20 cellular contexts compared by ENCODE assay signal in genomic region chr15:85498471-85498870, GRCh38.
DNase-seq lines count a peak whose midpoint lies in the region; ATAC-seq and TF ChIP-seq lines count a peak whose summit lies in the region.
"Had no signal": no experiment of that assay in that cellular context is flagged by ENCODE, and none has a peak within 500 bp of the region (broad histone marks: within the 10 kb centered on the region; RNA-seq: fewer than 3 reads in every experiment).

No MANE protein-coding gene starts in this region.

- H3K27ac Mint-ChIP-seq in GM23338 (no peak overlapping the region), WTC11 (peak overlapping the region; percentile 8; the same call in 1 of the 2 replicates), nephron (peak overlapping the region; percentile 35 to 95 (median 70))
- no peak overlapping the region for H3K27ac Mint-ChIP-seq in natural killer cell treated with Interleukin-12 subunit alpha and Interleukin-12 subunit beta and Interleukin-15 and Interleukin-18, amount 100 ng/mL, for 72 hours
- H3K27ac Mint-ChIP-seq: HFFc6 had no signal

- intact Hi-C loops in posterior cingulate gyrus (cut with DNase I), result no loop called here

- peaks cover 73% of the 10 kb centered on the region for H3K79me2 ChIP-seq in GM23338 (replicated peaks; ENCODE audit: insufficient read depth)

- H3K27ac ChIP-seq in GM23338 (ENCODE audit: low read depth), result no peak overlapping the region

- H3K27me3 Mint-ChIP-seq in GM23338 (ENCODE audit: insufficient read depth, low read depth, poor library complexity) (peaks cover 2% of the 10 kb centered on the region), WTC11 (ENCODE audit: low read depth) (no peaks in the 10 kb centered on the region), nephron (ENCODE audit: low read depth) (no peaks in the 10 kb centered on the region)
- H3K27me3 Mint-ChIP-seq in natural killer cell treated with Interleukin-12 subunit alpha and Interleukin-12 subunit beta and Interleukin-15 and Interleukin-18, amount 100 ng/mL, for 72 hours, result no peaks in the 10 kb centered on the region

- peaks cover 67% of the 10 kb centered on the region for H3K4me1 Mint-ChIP-seq in GM23338
- peaks cover 70% of the 10 kb centered on the region for H3K4me1 Mint-ChIP-seq in WTC11
- H3K4me1 Mint-ChIP-seq in nephron, result peaks cover 87% of the 10 kb centered on the region
- H3K4me1 Mint-ChIP-seq in natural killer cell treated with Interleukin-12 subunit alpha and Interleukin-12 subunit beta and Interleukin-15 and Interleukin-18, amount 100 ng/mL, for 72 hours (ENCODE audit: low read depth in 2 of 2), result peaks cover 8 to 18% of the 10 kb centered on the region in 2 donors

- H3K36me3 ChIP-seq in GM23338 (ENCODE audit: insufficient read depth), result no peaks in the 10 kb centered on the region

- ATAC-seq in GM23338, result peak; percentile 28; the same call in 2 of the 3 replicates
- peak; percentile 14; the same call in 1 of the 2 replicates for ATAC-seq in WTC11
- ATAC-seq in natural killer cell treated with Interleukin-12 subunit alpha and Interleukin-12 subunit beta and Interleukin-15 and Interleukin-18, amount 100 ng/mL, for 72 hours, result no peak
- no peak for ATAC-seq in GM21723 (IDR thresholded peaks at IDR 0.05; ENCODE audit: unreplicated experiment)
- ATAC-seq: PC-3, SK-N-SH treated with all-trans-retinoic acid at 6 μM for 48 hours had no signal

- TF ChIP-seq CTCF in GM23338 (conservative IDR thresholded peaks at IDR 0.05; ENCODE audit: low read depth in 2 of 2) (no peak), LNCaP clone FGC (IDR thresholded peaks at IDR 0.05; ENCODE audit: control insufficient read depth, extremely low read depth, insufficient read depth) (no peak), WTC11 (IDR thresholded peaks at IDR 0.05) (no peak), nephron (IDR thresholded peaks at IDR 0.05; ENCODE audit: unreplicated experiment in 3 of 3) (no peak)

- H3F3A ChIP-seq in GM23338 (replicated peaks; ENCODE audit: low read depth), result no peaks in the 10 kb centered on the region

- H3K9me3 Mint-ChIP-seq in GM23338, result no peaks in the 10 kb centered on the region
- no peaks in the 10 kb centered on the region for H3K9me3 Mint-ChIP-seq in WTC11
- H3K9me3 Mint-ChIP-seq in nephron, result no peaks in the 10 kb centered on the region
- no peaks in the 10 kb centered on the region for H3K9me3 Mint-ChIP-seq in natural killer cell treated with Interleukin-12 subunit alpha and Interleukin-12 subunit beta and Interleukin-15 and Interleukin-18, amount 100 ng/mL, for 72 hours
- H3K9me3 Mint-ChIP-seq: HFFc6 had no signal

- peaks cover 37% of the 10 kb centered on the region for H3K4me1 ChIP-seq in GM23338 (ENCODE audit: insufficient read depth)

- no peak overlapping the region for H2AFZ ChIP-seq in GM23338

- CTCF ChIA-PET in WTC11 (lab: Charles Lee), result interaction anchor here (0.8 to 1.5 kb wide), 3 partner anchors 9 to 45 kb away, joined by 3 to 6 read pairs (median 3); no protein-coding TSS in a partner anchor

- no peaks in the 10 kb centered on the region for H3K36me3 Mint-ChIP-seq in GM23338 (ENCODE audit: low read depth)
- no peaks in the 10 kb centered on the region for H3K36me3 Mint-ChIP-seq in WTC11
- no peaks in the 10 kb centered on the region for H3K36me3 Mint-ChIP-seq in nephron (ENCODE audit: low read depth)
- no peaks in the 10 kb centered on the region for H3K36me3 Mint-ChIP-seq in natural killer cell treated with Interleukin-12 subunit alpha and Interleukin-12 subunit beta and Interleukin-15 and Interleukin-18, amount 100 ng/mL, for 72 hours

- no peak overlapping the region for H3K4me3 Mint-ChIP-seq in GM23338
- no peak overlapping the region for H3K4me3 Mint-ChIP-seq in WTC11
- no peak overlapping the region for H3K4me3 Mint-ChIP-seq in nephron
- no peak overlapping the region for H3K4me3 Mint-ChIP-seq in natural killer cell treated with Interleukin-12 subunit alpha and Interleukin-12 subunit beta and Interleukin-15 and Interleukin-18, amount 100 ng/mL, for 72 hours
- H3K4me3 Mint-ChIP-seq: HFFc6 had no signal

- H3K4me3 ChIP-seq in GM23338, result no peak overlapping the region
- no peak overlapping the region for H3K4me3 ChIP-seq in LNCaP clone FGC (ENCODE audit: low read depth, low read length)

- no peaks in the 10 kb centered on the region for H3K27me3 ChIP-seq in GM23338 (ENCODE audit: insufficient read depth)

- DNase-seq in GM23338 (ENCODE audit: low spot score) (no peak), LNCaP clone FGC (ENCODE audit: low read depth) (peak; percentile 92), WTC11 (ENCODE audit: low spot score) (no peak), posterior cingulate gyrus (no peak)
- no peak for DNase-seq in natural killer cell treated with Interleukin-12 subunit alpha and Interleukin-12 subunit beta and Interleukin-15 and Interleukin-18, amount 100 ng/mL, for 72 hours (ENCODE audit: low spot score)
- DNase-seq: AML-193; H7; HFFc6; KG1; NCI-H1436; NCI-H1930; NCI-H345; NCI-H526 treated with DMSO at 0.1 percent for 48 hours; NK-92 treated with Interleukin-12 subunit alpha and Interleukin-12 subunit beta, amount 100 ng/mL, for 24 hours; PC-3; RPMI8226; SIG-M5 had no signal

- 0 out of 2 replicates have a peak overlapping the region, but pooled peaks have one; percentile 63 for H3K4me2 ChIP-seq in GM23338

- H4K20me1 ChIP-seq in GM23338 (replicated peaks; ENCODE audit: insufficient read depth), result peaks cover 16% of the 10 kb centered on the region

- H3K9me2 ChIP-seq in GM23338 (ENCODE audit: insufficient read depth), result no peaks in the 10 kb centered on the region

- POLR2A ChIA-PET in WTC11 (lab: Charles Lee), result no interaction called here

TF ChIP-seq in GM23338, 12 proteins besides CTCF, POLR2A, EP300 and RAD21:
- TF ChIP-seq ZNF114 (CRISPR knock-in tag; IDR thresholded peaks at IDR 0.05), result no peak
- TF ChIP-seq POLR2AphosphoS5 (IDR thresholded peaks at IDR 0.05; ENCODE audit: low read depth), result no peak

TF ChIP-seq in WTC11, 78 proteins besides CTCF, POLR2A, EP300 and RAD21 (continues in another document):
- TF ChIP-seq ZNF232 (CRISPR knock-in tag; IDR thresholded peaks at IDR 0.05) (no peak), ZBTB43 (CRISPR knock-in tag; IDR thresholded peaks at IDR 0.05) (no peak), ATF2 (CRISPR knock-in tag; IDR thresholded peaks at IDR 0.05; ENCODE audit: borderline replicate concordance, low read depth) (no peak), NFE2L1 (CRISPR knock-in tag; IDR thresholded peaks at IDR 0.05) (no peak), ELF4 (CRISPR knock-in tag; IDR thresholded peaks at IDR 0.05; ENCODE audit: low read depth) (no peak), KAT7 (CRISPR knock-in tag; IDR thresholded peaks at IDR 0.05; ENCODE audit: borderline replicate concordance) (no peak), ZBTB21 (CRISPR knock-in tag; IDR thresholded peaks at IDR 0.05; ENCODE audit: borderline replicate concordance) (no peak), AFF4 (CRISPR knock-in tag; IDR thresholded peaks at IDR 0.05; ENCODE audit: borderline replicate concordance) (no peak)

Comparison
In these comparisons a context has a peak if more than half of its experiments do, and no peak if none do; other contexts are left out.
1. ATAC-seq: peak in GM23338 (single experiment) and WTC11 (single experiment); none in natural killer cell treated with Interleukin-12 subunit alpha and Interleukin-12 subunit beta and Interleukin-15 and Interleukin-18, amount 100 ng/mL, for 72 hours (0 of 2) and GM21723 (single experiment).
2. H3K27ac Mint-ChIP-seq: peak in WTC11 (single experiment) and nephron (3 of 3); none in GM23338 (single experiment) and natural killer cell treated with Interleukin-12 subunit alpha and Interleukin-12 subunit beta and Interleukin-15 and Interleukin-18, amount 100 ng/mL, for 72 hours (0 of 2).